Comparison of ENCODE assay signal across 9 cellular contexts in genomic region chr1:248243204-248243603, GRCh38. TPM values are rescaled to one million over a fixed set of nuclear protein-coding genes. Genes with fewer than 3 reads are reported as not detected.
DNase-seq lines count a peak whose midpoint lies in the region; ATAC-seq and TF ChIP-seq lines count a peak whose summit lies in the region.
"Had no signal": no experiment of that assay in that cellular context is flagged by ENCODE, and none has a peak within 500 bp of the region (broad histone marks: within the 10 kb centered on the region; RNA-seq: fewer than 3 reads in every experiment).

No MANE protein-coding gene starts in this region.

- H3K79me2 ChIP-seq in Loucy (ENCODE audit: insufficient read depth, low read length), result no peaks in the 10 kb centered on the region

- no peaks in the 10 kb centered on the region for H3F3A ChIP-seq in Loucy (ENCODE audit: low read depth)

- H3K27me3 ChIP-seq in Loucy (ENCODE audit: insufficient read depth, low read length, poor library complexity, severe bottlenecking), result no peaks in the 10 kb centered on the region
- H3K27me3 ChIP-seq: SJSA1 had no signal

- no peaks in the 10 kb centered on the region for H4K20me1 ChIP-seq in Loucy (ENCODE audit: insufficient read depth, low read length, poor library complexity, severe bottlenecking)

- H3K9ac ChIP-seq in Loucy (ENCODE audit: low read depth, low read length, poor library complexity, severe bottlenecking), result no peak overlapping the region

- H3K9me2 ChIP-seq in Loucy (replicated peaks; ENCODE audit: low read depth, low read length), result no peaks in the 10 kb centered on the region

- H3K9me3 ChIP-seq in Loucy (ENCODE audit: insufficient read depth, low read depth, low read length), result no peaks in the 10 kb centered on the region

- TF ChIP-seq CTCF in GM12874 (IDR thresholded peaks at IDR 0.05; ENCODE audit: insufficient read depth, low read depth, low read length), result peak; percentile 79
- peak; percentile 75 for TF ChIP-seq CTCF in Loucy (conservative IDR thresholded peaks at IDR 0.05; ENCODE audit: low read length)
- peak; percentile 81 for TF ChIP-seq CTCF in epithelial cell of proximal tubule (conservative IDR thresholded peaks at IDR 0.05; ENCODE audit: low read depth, low read length)

- CTCF ChIA-PET in HEK293T (lab: Yijun Ruan, JAX), result no interaction called here

- intact Hi-C loops in posterior vena cava (cut with DNase I), result no loop called here

- peak; percentile 65 for ATAC-seq in SK-N-SH treated with all-trans-retinoic acid at 6 μM for 48 hours

- H3K4me3 ChIP-seq in Loucy (ENCODE audit: low read length, poor library complexity, severe bottlenecking) (no peak overlapping the region), epithelial cell of proximal tubule (ENCODE audit: low read depth, low read length) (no peak overlapping the region)
- H3K4me3 ChIP-seq: SJSA1 had no signal

- no peaks in the 10 kb centered on the region for H3K36me3 ChIP-seq in Loucy (ENCODE audit: insufficient read depth, low read length)
- H3K36me3 ChIP-seq: SJSA1 had no signal

- H3K4me2 ChIP-seq in Loucy (ENCODE audit: low read depth, low read length, poor library complexity, severe bottlenecking), result no peak overlapping the region

- H2AFZ ChIP-seq in Loucy (ENCODE audit: low read length), result no peak overlapping the region

- POLR2A ChIA-PET in HEK293T (lab: Yijun Ruan, JAX), result no interaction called here

- no peaks in the 10 kb centered on the region for H3K4me1 ChIP-seq in Loucy (ENCODE audit: insufficient read depth, low read length, poor library complexity, severe bottlenecking)
- H3K4me1 ChIP-seq: SJSA1 had no signal

- peak; percentile 60 to 72 for DNase-seq in AML-193 (lab: John Stamatoyannopoulos, UW)
- peak; percentile 43 for DNase-seq in HEK293T (ENCODE audit: extremely low spot score)
- DNase-seq in epithelial cell of proximal tubule (ENCODE audit: low read depth), result peak; percentile 4
- peak; percentile 61 for DNase-seq in posterior vena cava (ENCODE audit: low spot score)
- no peak for DNase-seq in ecto neural progenitor cell (ENCODE audit: low spot score)

TF ChIP-seq in HEK293T, 16 proteins besides CTCF, POLR2A, EP300 and RAD21:
- TF ChIP-seq FOXK2 (IDR thresholded peaks at IDR 0.05) (no peak), FOXA1 (IDR thresholded peaks at IDR 0.05) (no peak), PKNOX1 (IDR thresholded peaks at IDR 0.05) (no peak), BHLHE40 (IDR thresholded peaks at IDR 0.05; ENCODE audit: borderline replicate concordance) (no peak), FOXM1 (IDR thresholded peaks at IDR 0.05; ENCODE audit: borderline replicate concordance) (no peak)

TF ChIP-seq in SK-N-SH treated with all-trans-retinoic acid at 6 μM for 48 hours, 23 proteins besides CTCF, POLR2A, EP300 and RAD21:
- TF ChIP-seq PATZ1 (CRISPR knock-in tag; IDR thresholded peaks at IDR 0.05; ENCODE audit: borderline replicate concordance) (no peak), PPARA (CRISPR knock-in tag; IDR thresholded peaks at IDR 0.05; ENCODE audit: borderline replicate concordance) (no peak), ISL1 (CRISPR knock-in tag; IDR thresholded peaks at IDR 0.05) (no peak), POU6F1 (CRISPR knock-in tag; IDR thresholded peaks at IDR 0.05; ENCODE audit: borderline replicate concordance, low read depth) (no peak), ESRRG (CRISPR knock-in tag; IDR thresholded peaks at IDR 0.05) (no peak), BACH2 (CRISPR knock-in tag; IDR thresholded peaks at IDR 0.05; ENCODE audit: borderline replicate concordance) (no peak), ARNTL (CRISPR knock-in tag; IDR thresholded peaks at IDR 0.05; ENCODE audit: borderline replicate concordance, low read depth) (no peak), ZFP30 (CRISPR knock-in tag; IDR thresholded peaks at IDR 0.05) (no peak)

RNA-seq across cellular contexts. Expression of gene OR2M4, which starts 12.0 kb away (rescaled TPM):
- total RNA-seq in epithelial cell of proximal tubule (not detected in 2 replicates), posterior vena cava (not detected)
- total RNA-seq: SJSA1 had no signal

RNA-seq across cellular contexts. Expression of gene OR2T33, which starts 34.6 kb away (rescaled TPM):
- total RNA-seq in epithelial cell of proximal tubule (not detected in 2 replicates), posterior vena cava (not detected)
- total RNA-seq: SJSA1 had no signal

RNA-seq across cellular contexts. Expression of gene OR2M3, which starts 46.1 kb away (rescaled TPM):
- not detected in 2 replicates for total RNA-seq in epithelial cell of proximal tubule
- total RNA-seq in posterior vena cava, result not detected
- total RNA-seq: SJSA1 had no signal
